ENCODE assay signal across 8 cellular contexts in the genomic region with DNA sequence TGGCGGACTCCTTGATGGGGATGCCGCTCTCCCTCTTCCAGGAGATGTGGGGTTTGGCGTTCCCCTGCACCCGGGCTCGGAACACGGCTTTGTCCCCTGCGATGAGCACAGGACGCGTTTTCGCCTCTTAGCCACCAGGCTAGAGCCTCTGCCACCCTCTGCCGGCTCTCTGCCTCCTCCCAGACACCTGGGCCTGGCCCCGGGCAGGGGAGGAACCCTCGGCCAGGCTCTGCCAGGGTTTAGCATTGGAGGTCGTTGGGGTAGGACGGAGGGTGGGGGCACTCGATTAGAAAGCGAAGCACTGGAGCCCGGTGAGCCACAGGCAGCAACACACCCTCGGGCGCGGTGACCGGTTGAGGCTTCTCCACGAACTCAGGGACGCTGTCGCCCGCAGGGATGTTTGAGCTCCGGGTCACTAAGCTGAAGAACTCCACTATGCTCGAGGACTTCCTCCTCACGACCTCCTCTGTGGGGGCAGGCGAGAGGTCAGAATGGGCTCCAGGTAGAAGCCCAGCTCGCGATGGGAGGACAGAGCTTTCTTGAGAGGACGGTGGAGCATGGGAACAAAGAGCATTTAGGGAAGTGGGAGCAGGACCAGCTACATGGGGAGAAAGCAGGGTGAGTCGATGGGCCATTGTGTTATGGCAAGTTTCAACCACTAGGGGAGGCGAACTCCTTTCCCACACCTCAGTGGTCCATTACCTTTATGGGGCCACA. TPM values are rescaled to one million over a fixed set of nuclear protein-coding genes. Genes with fewer than 3 reads are reported as not detected.
DNase-seq lines count a peak whose midpoint lies in the region; ATAC-seq and TF ChIP-seq lines count a peak whose summit lies in the region.

No MANE protein-coding gene starts in this region.

- peak; percentile 88 for TF ChIP-seq CTCF in CD4-positive, alpha-beta T cell (IDR thresholded peaks at IDR 0.05)
- peak; percentile 56 for TF ChIP-seq CTCF in OCI-LY3 (IDR thresholded peaks at IDR 0.05; ENCODE audit: low read depth, low read length)
- peak; percentile 92 for TF ChIP-seq CTCF in glutamatergic neuron (IDR thresholded peaks at IDR 0.05; ENCODE audit: partially characterized antibody, unreplicated experiment)
- TF ChIP-seq CTCF in parathyroid adenoma (IDR thresholded peaks at IDR 0.05), result peak; percentile 37

- H3K27ac Mint-ChIP-seq in CD4-positive, alpha-beta T cell, result peak overlapping the region; percentile 35
- H3K27ac Mint-ChIP-seq in glutamatergic neuron (ENCODE audit: unreplicated experiment), result peak overlapping the region; percentile 89

- no peaks in the 10 kb centered on the region for H3K27me3 Mint-ChIP-seq in CD4-positive, alpha-beta T cell
- H3K27me3 Mint-ChIP-seq in glutamatergic neuron (ENCODE audit: unreplicated experiment), result peaks cover 8% of the 10 kb centered on the region

- intact Hi-C loops in CD4-positive, alpha-beta T cell (cut with DNase I, micrococcal nuclease), result loop anchor here (2.0 to 10.0 kb wide), 5 partner anchors 49 to 397 kb away; partner anchors contain the start of genes GTF2H1 (in 1 of the 2), HPS5 (in 1 of the 2) and UEVLD (in 1 of the 2)

- H3K4me1 ChIP-seq in OCI-LY3 (ENCODE audit: low read length), result 0 out of 2 replicates have a peak, but pooled peaks cover 4% of the 10 kb centered on the region
- peaks cover 2% of the 10 kb centered on the region for H3K4me1 ChIP-seq in parathyroid adenoma

- H2AFZ ChIP-seq in OCI-LY3 (ENCODE audit: low read depth, low read length), result peak overlapping the region; percentile 88
- peak overlapping the region; percentile 80 for H2AFZ ChIP-seq in parathyroid adenoma

- H3K4me3 ChIP-seq in OCI-LY3 (ENCODE audit: low read length), result peak overlapping the region; percentile 87
- peak overlapping the region; percentile 63 for H3K4me3 ChIP-seq in parathyroid adenoma (ENCODE audit: low read depth, low read length)

- H3K4me1 Mint-ChIP-seq in CD4-positive, alpha-beta T cell (ENCODE audit: low read depth), result peaks cover 10% of the 10 kb centered on the region
- peaks cover 7% of the 10 kb centered on the region for H3K4me1 Mint-ChIP-seq in glutamatergic neuron (ENCODE audit: low read depth, unreplicated experiment)

- DNase-seq in CD4-positive, alpha-beta T cell, result peak in 9 of 10 experiments; percentile 20 to 42 (median 28)
- peak; percentile 54 for DNase-seq in activated naive CD4-positive, alpha-beta T cell treated with Interleukin-2 at 50 U/mL for 16 hours
- DNase-seq in glutamatergic neuron, result peak; percentile 62
- DNase-seq in epidermal melanocyte (ENCODE audit: insufficient read length, low spot score), result no peak

- H3K27me3 ChIP-seq in CD4-positive, alpha-beta T cell (ENCODE audit: control insufficient read depth, insufficient read depth, low read length), result no peaks in the 10 kb centered on the region
- peaks cover 16% of the 10 kb centered on the region; the same call in 1 of the 2 replicates for H3K27me3 ChIP-seq in OCI-LY3 (ENCODE audit: low read depth, low read length)
- no peaks in the 10 kb centered on the region for H3K27me3 ChIP-seq in parathyroid adenoma (ENCODE audit: control insufficient read depth, insufficient read depth, low read length)

- CTCF ChIA-PET in CD4-positive, alpha-beta T cell (lab: Charles Lee), result interaction anchor here (0.6 to 2.3 kb wide), 22 partner anchors 8 to 619 kb away, joined by 3 to 13 read pairs (median 4); partner anchors contain the start of genes SAAL1, TMEM86A and TSG101

- no peaks in the 10 kb centered on the region for H3K9me3 ChIP-seq in CD4-positive, alpha-beta T cell (ENCODE audit: control insufficient read depth, low read length)
- no peaks in the 10 kb centered on the region for H3K9me3 ChIP-seq in OCI-LY3 (ENCODE audit: insufficient read depth, low read length)
- no peaks in the 10 kb centered on the region for H3K9me3 ChIP-seq in parathyroid adenoma (ENCODE audit: control insufficient read depth, low read length)

- ATAC-seq in CD4-positive, alpha-beta T cell (ENCODE audit: poor library complexity), result peak; percentile 45
- ATAC-seq in GM19023 (IDR thresholded peaks at IDR 0.05; ENCODE audit: unreplicated experiment), result peak; percentile 62
- ATAC-seq in HG03196 (IDR thresholded peaks at IDR 0.05; ENCODE audit: unreplicated experiment), result peak; percentile 55

- H3K9ac ChIP-seq in OCI-LY3 (ENCODE audit: low read length) (peak overlapping the region; percentile 68), parathyroid adenoma (no peak overlapping the region)

- no peak overlapping the region for H3K27ac ChIP-seq in CD4-positive, alpha-beta T cell (ENCODE audit: low read depth, low read length)
- H3K27ac ChIP-seq in OCI-LY3 (ENCODE audit: low read length) (no peak overlapping the region), parathyroid adenoma (peak overlapping the region; percentile 52)

- H3K9me3 Mint-ChIP-seq in CD4-positive, alpha-beta T cell, result no peaks in the 10 kb centered on the region
- H3K9me3 Mint-ChIP-seq in glutamatergic neuron (ENCODE audit: unreplicated experiment), result peaks cover 4% of the 10 kb centered on the region

- H3K4me3 Mint-ChIP-seq in CD4-positive, alpha-beta T cell, result peak overlapping the region; percentile 82
- H3K4me3 Mint-ChIP-seq in glutamatergic neuron (ENCODE audit: unreplicated experiment), result peak overlapping the region; percentile 94

- no peaks in the 10 kb centered on the region for H4K20me1 ChIP-seq in OCI-LY3 (ENCODE audit: insufficient read depth, low read length)

- POLR2A ChIA-PET in CD4-positive, alpha-beta T cell (lab: Charles Lee), result interaction anchor here (0.6 to 3.0 kb wide), 10 partner anchors 13 to 326 kb away, joined by 3 to 22 read pairs (median 4); partner anchors contain the start of genes SPTY2D1, TMEM86A and TSG101

- no peaks in the 10 kb centered on the region for H3K36me3 ChIP-seq in OCI-LY3 (replicated peaks; ENCODE audit: low read depth, low read length)
- H3K36me3 ChIP-seq in parathyroid adenoma (ENCODE audit: control insufficient read depth, insufficient read depth, low read length), result no peaks in the 10 kb centered on the region

- H3K4me2 ChIP-seq in OCI-LY3 (ENCODE audit: low read length) (peak overlapping the region; percentile 96), parathyroid adenoma (ENCODE audit: low read length) (peak overlapping the region; percentile 86)

- H3K36me3 Mint-ChIP-seq in CD4-positive, alpha-beta T cell (ENCODE audit: low read depth), result no peaks in the 10 kb centered on the region
- H3K36me3 Mint-ChIP-seq in glutamatergic neuron (ENCODE audit: unreplicated experiment), result no peaks in the 10 kb centered on the region

- H3K79me2 ChIP-seq in OCI-LY3 (ENCODE audit: low read length), result no peaks in the 10 kb centered on the region
- H3K79me2 ChIP-seq in parathyroid adenoma, result no peaks in the 10 kb centered on the region

RNA-seq across cellular contexts. Expression of gene IGSF22, which starts 4.3 kb away (rescaled TPM):
- total RNA-seq in CD4-positive, alpha-beta T cell, result 1 to 10 TPM; 4.0 to 5.0 TPM
- 1.1 TPM for total RNA-seq in glutamatergic neuron (ENCODE audit: unreplicated experiment)

RNA-seq across cellular contexts. Expression of gene TMEM86A, which starts 23.2 kb away (rescaled TPM):
- total RNA-seq in CD4-positive, alpha-beta T cell, result 1 to 10 TPM; 8.0 to 8.5 TPM
- total RNA-seq in glutamatergic neuron (ENCODE audit: unreplicated experiment), result 5.4 TPM

Comparison
In these comparisons a context has a peak if more than half of its experiments do, and no peak if none do; other contexts are left out.
1. CTCF ChIP-seq: peak in every context shown above with its lines; median percentile 92 in glutamatergic neuron; 88 in CD4-positive, alpha-beta T cell; 56 in OCI-LY3; 37 in parathyroid adenoma.